In the genomic region with DNA sequence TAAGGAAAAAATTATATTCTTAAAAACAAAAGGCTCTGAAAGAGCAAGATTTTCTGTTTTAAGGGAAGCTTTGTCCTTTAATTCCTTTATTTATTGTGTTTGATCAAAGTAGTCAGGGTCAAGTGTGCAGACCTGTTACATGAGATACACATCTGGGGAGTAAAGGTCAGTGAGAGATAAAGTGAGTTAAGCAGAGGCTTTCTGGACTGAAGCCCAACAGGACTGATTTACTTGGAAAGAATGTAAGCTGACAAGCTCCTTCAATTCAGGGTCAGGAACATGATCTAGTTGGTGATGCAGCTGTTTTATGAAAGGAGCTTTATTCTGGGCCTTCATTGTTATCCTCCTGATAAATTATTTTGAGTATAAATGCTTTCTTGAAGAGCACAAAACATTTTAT, we compare ENCODE assay signal across 2 cellular contexts.
TF ChIP-seq lines count a peak whose summit lies in the region.

No MANE protein-coding gene starts in this region.

TF ChIP-seq in SK-N-SH, 30 proteins besides CTCF, POLR2A, EP300 and RAD21 (continued from another document):
- TF ChIP-seq, protein P1, sequence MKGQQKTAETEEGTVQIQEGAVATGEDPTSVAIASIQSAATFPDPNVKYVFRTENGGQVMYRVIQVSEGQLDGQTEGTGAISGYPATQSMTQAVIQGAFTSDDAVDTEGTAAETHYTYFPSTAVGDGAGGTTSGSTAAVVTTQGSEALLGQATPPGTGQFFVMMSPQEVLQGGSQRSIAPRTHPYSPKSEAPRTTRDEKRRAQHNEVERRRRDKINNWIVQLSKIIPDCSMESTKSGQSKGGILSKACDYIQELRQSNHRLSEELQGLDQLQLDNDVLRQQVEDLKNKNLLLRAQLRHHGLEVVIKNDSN (IDR thresholded peaks at IDR 0.05; ENCODE audit: borderline replicate concordance, low read depth): no peak
- TF ChIP-seq, protein P2, sequence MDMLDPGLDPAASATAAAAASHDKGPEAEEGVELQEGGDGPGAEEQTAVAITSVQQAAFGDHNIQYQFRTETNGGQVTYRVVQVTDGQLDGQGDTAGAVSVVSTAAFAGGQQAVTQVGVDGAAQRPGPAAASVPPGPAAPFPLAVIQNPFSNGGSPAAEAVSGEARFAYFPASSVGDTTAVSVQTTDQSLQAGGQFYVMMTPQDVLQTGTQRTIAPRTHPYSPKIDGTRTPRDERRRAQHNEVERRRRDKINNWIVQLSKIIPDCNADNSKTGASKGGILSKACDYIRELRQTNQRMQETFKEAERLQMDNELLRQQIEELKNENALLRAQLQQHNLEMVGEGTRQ (IDR thresholded peaks at IDR 0.05; ENCODE audit: borderline replicate concordance, low read depth, low read length): no peak
- TF ChIP-seq SIN3A (IDR thresholded peaks at IDR 0.05; ENCODE audit: borderline replicate concordance, low read depth, low read length) (no peak), NFIC (IDR thresholded peaks at IDR 0.05; ENCODE audit: borderline replicate concordance) (no peak), FOSL2 (IDR thresholded peaks at IDR 0.05; ENCODE audit: borderline replicate concordance, low read depth) (no peak)

TF ChIP-seq in SK-N-SH treated with all-trans-retinoic acid at 6 μM for 48 hours, 23 proteins besides CTCF, POLR2A, EP300 and RAD21 (continued from another document):
- TF ChIP-seq, protein P3, sequence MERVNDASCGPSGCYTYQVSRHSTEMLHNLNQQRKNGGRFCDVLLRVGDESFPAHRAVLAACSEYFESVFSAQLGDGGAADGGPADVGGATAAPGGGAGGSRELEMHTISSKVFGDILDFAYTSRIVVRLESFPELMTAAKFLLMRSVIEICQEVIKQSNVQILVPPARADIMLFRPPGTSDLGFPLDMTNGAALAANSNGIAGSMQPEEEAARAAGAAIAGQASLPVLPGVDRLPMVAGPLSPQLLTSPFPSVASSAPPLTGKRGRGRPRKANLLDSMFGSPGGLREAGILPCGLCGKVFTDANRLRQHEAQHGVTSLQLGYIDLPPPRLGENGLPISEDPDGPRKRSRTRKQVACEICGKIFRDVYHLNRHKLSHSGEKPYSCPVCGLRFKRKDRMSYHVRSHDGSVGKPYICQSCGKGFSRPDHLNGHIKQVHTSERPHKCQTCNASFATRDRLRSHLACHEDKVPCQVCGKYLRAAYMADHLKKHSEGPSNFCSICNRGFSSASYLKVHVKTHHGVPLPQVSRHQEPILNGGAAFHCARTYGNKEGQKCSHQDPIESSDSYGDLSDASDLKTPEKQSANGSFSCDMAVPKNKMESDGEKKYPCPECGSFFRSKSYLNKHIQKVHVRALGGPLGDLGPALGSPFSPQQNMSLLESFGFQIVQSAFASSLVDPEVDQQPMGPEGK (CRISPR knock-in tag; IDR thresholded peaks at IDR 0.05; ENCODE audit: borderline replicate concordance): no peak
- TF ChIP-seq TOX (CRISPR knock-in tag; IDR thresholded peaks at IDR 0.05; ENCODE audit: borderline replicate concordance) (no peak), ZNF565 (CRISPR knock-in tag; conservative IDR thresholded peaks at IDR 0.05; ENCODE audit: low read depth) (no peak), ESRRG (CRISPR knock-in tag; IDR thresholded peaks at IDR 0.05) (no peak)
